Comparison of ENCODE assay signal across 8 cellular contexts in the genomic region with DNA sequence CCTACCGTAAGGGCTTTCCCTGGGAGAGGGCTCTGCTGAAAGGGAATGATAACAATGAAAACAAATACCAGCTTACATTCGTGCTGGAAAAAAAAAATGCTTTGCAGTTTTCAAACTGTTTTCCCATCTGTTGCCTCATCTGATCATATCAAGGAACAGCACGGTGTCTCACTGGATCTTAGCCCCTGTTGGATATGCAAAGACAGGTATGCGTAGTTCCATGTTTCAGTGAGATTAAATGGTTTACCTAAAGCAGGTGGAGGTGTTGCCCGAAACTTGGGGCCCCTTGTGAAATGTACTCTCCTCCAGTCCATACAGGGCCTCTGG.
A peak's percentile ranks its signal among the peaks of the same experiment; 100 is the strongest.
DNase-seq lines count a peak whose midpoint lies in the region; ATAC-seq, FAIRE-seq and TF ChIP-seq lines count a peak whose summit lies in the region.

No MANE protein-coding gene starts in this region.

- no peaks in the 10 kb centered on the region for H3K9me3 ChIP-seq in kidney (ENCODE audit: control insufficient read depth in 1 of 2, low read length in 2 of 2)
- no peaks in the 10 kb centered on the region for H3K9me3 ChIP-seq in subcutaneous abdominal adipose tissue (ENCODE audit: control insufficient read depth in 5 of 5, low read length in 5 of 5)

- FAIRE-seq in kidney (lab: Jason Lieb, UNC) = no peak

- CTCF ChIA-PET in activated CD4-positive, alpha-beta T cell treated with anti-CD3 and anti-CD28 coated beads for 36 hours (lab: Charles Lee) = no interaction called here

- peak overlapping the region; percentile 86 for H3K4me3 Mint-ChIP-seq in activated CD4-positive, alpha-beta T cell treated with anti-CD3 and anti-CD28 coated beads for 36 hours
- peak overlapping the region; percentile 83 for H3K4me3 Mint-ChIP-seq in activated T-helper 1 cell treated with anti-CD3 and anti-CD28 coated beads, Interleukin-12 subunit alpha, Interleukin-12 subunit beta, Interleukin-2, Interleukin-4 antibody, amounts not matched to agents 30 ng/mL and 10 ng/mL and 1 ng/mL, durations not matched to agents 14 hours and 24 hours and 36 hours

- no peaks in the 10 kb centered on the region for H3K9me3 Mint-ChIP-seq in activated CD4-positive, alpha-beta T cell treated with anti-CD3 and anti-CD28 coated beads for 36 hours (ENCODE audit: low read depth)
- H3K9me3 Mint-ChIP-seq in activated T-helper 1 cell treated with anti-CD3 and anti-CD28 coated beads, Interleukin-12 subunit alpha, Interleukin-12 subunit beta, Interleukin-2, Interleukin-4 antibody, amounts not matched to agents 30 ng/mL and 10 ng/mL and 1 ng/mL, durations not matched to agents 14 hours and 24 hours and 36 hours = no peaks in the 10 kb centered on the region

- DNase-seq in activated CD4-positive, alpha-beta T cell treated with anti-CD3 and anti-CD28 coated beads for 36 hours = no peak
- DNase-seq in activated CD4-positive, alpha-beta T cell treated with anti-CD3 and anti-CD28 coated beads, Interleukin-2, amount 50 U/mL, for 48 hours = no peak
- no peak for DNase-seq in activated T-helper 1 cell treated with anti-CD3 and anti-CD28 coated beads, Interleukin-12 subunit alpha, Interleukin-12 subunit beta, Interleukin-2, Interleukin-4 antibody, amounts not matched to agents 30 ng/mL and 10 ng/mL and 1 ng/mL, durations not matched to agents 14 hours and 24 hours and 36 hours (ENCODE audit: low spot score)
- DNase-seq in kidney (no peak), ACHN (no peak)

- peaks cover 26% of the 10 kb centered on the region for H3K4me1 Mint-ChIP-seq in activated CD4-positive, alpha-beta T cell treated with anti-CD3 and anti-CD28 coated beads for 36 hours
- peaks cover 26% of the 10 kb centered on the region for H3K4me1 Mint-ChIP-seq in activated T-helper 1 cell treated with anti-CD3 and anti-CD28 coated beads, Interleukin-12 subunit alpha, Interleukin-12 subunit beta, Interleukin-2, Interleukin-4 antibody, amounts not matched to agents 30 ng/mL and 10 ng/mL and 1 ng/mL, durations not matched to agents 14 hours and 24 hours and 36 hours (ENCODE audit: low read depth)

- intact Hi-C loops in activated CD4-positive, alpha-beta T cell treated with anti-CD3 and anti-CD28 coated beads for 36 hours (cut with DNase I, micrococcal nuclease) = loop anchor here in 1 of 2 experiments (5.0 kb wide), 1 partner anchor 46 kb away; no protein-coding TSS in a partner anchor
- intact Hi-C loops in activated T-helper 1 cell treated with anti-CD3 and anti-CD28 coated beads, Interleukin-12 subunit alpha, Interleukin-12 subunit beta, Interleukin-2, Interleukin-4 antibody, amounts not matched to agents 30 ng/mL and 10 ng/mL and 1 ng/mL, durations not matched to agents 14 hours and 24 hours and 36 hours (cut with micrococcal nuclease) = no loop called here
- intact Hi-C loops in kidney (cut with DNase I) = no loop called here

- H3K4me3 ChIP-seq in kidney (ENCODE audit: low read length in 2 of 2) = peak overlapping the region; percentile 60 to 82
- peak overlapping the region; percentile 69 to 97 (median 93) for H3K4me3 ChIP-seq in subcutaneous abdominal adipose tissue (ENCODE audit: low read depth in 1 of 5, low read length in 5 of 5)

- in situ Hi-C loops in ACHN (cut with HindIII; ENCODE audit: low pct_ligation_motif_present, low pct_unique_long_range_greater_than_20kb, low sequenced_read_pairs) = no loop called here

- no peak overlapping the region for H3K27ac Mint-ChIP-seq in activated CD4-positive, alpha-beta T cell treated with anti-CD3 and anti-CD28 coated beads for 36 hours
- H3K27ac Mint-ChIP-seq in activated T-helper 1 cell treated with anti-CD3 and anti-CD28 coated beads, Interleukin-12 subunit alpha, Interleukin-12 subunit beta, Interleukin-2, Interleukin-4 antibody, amounts not matched to agents 30 ng/mL and 10 ng/mL and 1 ng/mL, durations not matched to agents 14 hours and 24 hours and 36 hours = no peak overlapping the region

- ATAC-seq in activated CD4-positive, alpha-beta T cell treated with anti-CD3 and anti-CD28 coated beads for 36 hours = no peak
- ATAC-seq in HG03025 (IDR thresholded peaks at IDR 0.05; ENCODE audit: low FRiP score, unreplicated experiment) (no peak), HG03469 (IDR thresholded peaks at IDR 0.05; ENCODE audit: unreplicated experiment) (no peak)

- POLR2A ChIA-PET in activated CD4-positive, alpha-beta T cell treated with anti-CD3 and anti-CD28 coated beads for 36 hours (lab: Charles Lee) = no interaction called here

- H3K27ac ChIP-seq in kidney (ENCODE audit: low read depth in 2 of 2, low read length in 2 of 2) = peak overlapping the region; percentile 91 to 96
- H3K27ac ChIP-seq in subcutaneous abdominal adipose tissue (ENCODE audit: low read depth, low read length) = peak overlapping the region; percentile 84

- no peaks in the 10 kb centered on the region for H3K36me3 ChIP-seq in kidney (ENCODE audit: control insufficient read depth in 1 of 2, insufficient read depth in 2 of 2, low read length in 2 of 2)
- no peaks in the 10 kb centered on the region for H3K36me3 ChIP-seq in subcutaneous abdominal adipose tissue (ENCODE audit: control insufficient read depth in 5 of 5, insufficient read depth in 5 of 5, low read length in 5 of 5)

- peaks cover 19% of the 10 kb centered on the region for H3K27me3 Mint-ChIP-seq in activated CD4-positive, alpha-beta T cell treated with anti-CD3 and anti-CD28 coated beads for 36 hours
- peaks cover 36% of the 10 kb centered on the region for H3K27me3 Mint-ChIP-seq in activated T-helper 1 cell treated with anti-CD3 and anti-CD28 coated beads, Interleukin-12 subunit alpha, Interleukin-12 subunit beta, Interleukin-2, Interleukin-4 antibody, amounts not matched to agents 30 ng/mL and 10 ng/mL and 1 ng/mL, durations not matched to agents 14 hours and 24 hours and 36 hours (ENCODE audit: insufficient read depth)

- H3K27me3 ChIP-seq in subcutaneous abdominal adipose tissue (ENCODE audit: control insufficient read depth in 5 of 5, insufficient read depth in 4 of 5, low read length in 5 of 5) = no peaks in the 10 kb centered on the region

- H3K4me1 ChIP-seq in kidney (ENCODE audit: control insufficient read depth in 1 of 2, insufficient read depth in 1 of 2, low read depth in 1 of 2, low read length in 2 of 2) (peaks cover 0 to 6% of the 10 kb centered on the region in 2 donors), subcutaneous abdominal adipose tissue (ENCODE audit: control insufficient read depth in 5 of 5, insufficient read depth in 5 of 5, low read length in 5 of 5) (peaks cover 7 to 45% (median 34%) of the 10 kb centered on the region in 5 donors)

- no peak for TF ChIP-seq CTCF in kidney (IDR thresholded peaks at IDR 0.05; ENCODE audit: borderline replicate concordance, extremely low read depth, insufficient read depth)

- no peaks in the 10 kb centered on the region for H3K36me3 Mint-ChIP-seq in activated CD4-positive, alpha-beta T cell treated with anti-CD3 and anti-CD28 coated beads for 36 hours (ENCODE audit: low read depth)
- H3K36me3 Mint-ChIP-seq in activated T-helper 1 cell treated with anti-CD3 and anti-CD28 coated beads, Interleukin-12 subunit alpha, Interleukin-12 subunit beta, Interleukin-2, Interleukin-4 antibody, amounts not matched to agents 30 ng/mL and 10 ng/mL and 1 ng/mL, durations not matched to agents 14 hours and 24 hours and 36 hours (ENCODE audit: low read depth) = no peaks in the 10 kb centered on the region

- peak overlapping the region; percentile 22 to 31 for H3K9ac ChIP-seq in kidney (ENCODE audit: low read length in 2 of 2)
- H3K9ac ChIP-seq in subcutaneous abdominal adipose tissue (ENCODE audit: low read length in 5 of 5) = peak overlapping the region in 3 of 5 donors; percentile 65 to 72 (median 70)
